Comparison of ENCODE assay signal across 8 cellular contexts in the genomic region with DNA sequence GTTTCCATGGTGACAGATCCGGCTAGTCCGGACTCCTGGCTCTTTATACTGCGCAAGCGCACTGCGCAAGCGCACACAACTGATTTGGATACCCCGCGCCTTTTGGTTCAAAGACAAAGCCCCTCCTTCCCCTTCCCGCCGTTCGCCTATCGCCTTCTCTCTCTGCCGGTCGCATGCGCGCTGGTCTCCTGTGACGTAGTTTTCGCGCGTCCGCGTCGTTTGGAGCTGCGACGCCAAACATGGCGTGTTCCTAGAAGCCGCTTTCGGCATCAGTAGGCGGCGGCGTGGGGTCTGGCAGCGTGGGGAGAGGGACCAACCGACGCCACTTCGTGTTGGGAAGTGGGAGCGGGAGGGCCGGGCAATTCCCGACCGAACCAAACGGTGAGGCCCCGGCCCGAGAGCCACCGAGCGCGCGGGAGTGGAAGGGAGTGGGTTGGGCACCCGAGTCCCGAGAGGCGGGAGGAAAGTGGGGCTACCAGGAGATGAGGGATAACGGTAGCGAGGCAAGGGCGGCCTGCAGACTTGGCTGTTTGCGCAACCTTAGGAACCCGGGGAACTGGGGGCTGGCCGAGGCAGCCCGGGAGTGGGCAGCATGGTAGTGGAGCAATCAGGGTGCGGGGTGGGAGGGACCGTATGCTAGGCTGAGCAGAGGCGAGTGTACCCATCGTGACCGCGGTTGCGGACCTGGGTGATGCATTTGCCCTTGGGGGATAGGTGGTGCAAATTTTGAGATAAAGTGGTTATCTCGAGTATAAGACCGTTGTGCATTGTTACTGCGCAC. TPM values are rescaled to one million over a fixed set of nuclear protein-coding genes. Genes with fewer than 3 reads are reported as not detected.
DNase-seq lines count a peak whose midpoint lies in the region; TF ChIP-seq lines count a peak whose summit lies in the region.

TSS of gene IPO11 (plus strand) at position 215 of the 781 bp plus-strand sequence. CDS start 24,517 bp downstream, outside the sequence.

- no peaks in the 10 kb centered on the region for H3K9me3 ChIP-seq in neuron (ENCODE audit: low read length)
- no peaks in the 10 kb centered on the region for H3K9me3 ChIP-seq in subcutaneous abdominal adipose tissue (ENCODE audit: control insufficient read depth in 5 of 5, low read length in 5 of 5)

- H2AFZ ChIP-seq in neuron (ENCODE audit: low read depth, low read length) = peak within 1 kb of the TSS; percentile 33

- peak within 1 kb of the TSS; percentile 37 for H3K27ac ChIP-seq in subcutaneous abdominal adipose tissue (ENCODE audit: low read depth, low read length)

- no peak for TF ChIP-seq CTCF in HFF-Myc (IDR thresholded peaks at IDR 0.05; ENCODE audit: low read depth, low read length, missing control alignments)

- CTCF ChIA-PET in activated naive CD4-positive, alpha-beta T cell treated with anti-CD3 and anti-CD28 coated beads for 36 hours (lab: Charles Lee) = interaction anchor here (1.3 to 1.7 kb wide), 3 partner anchors 9 to 188 kb away, joined by 3 to 6 read pairs (median 5); partner anchors contain the start of gene DIMT1

- peaks cover 16% of the 10 kb centered on the region for H3K4me1 ChIP-seq in neuron (ENCODE audit: insufficient read depth, low read length)
- peaks cover 0 to 19% (median 18%) of the 10 kb centered on the region in 5 donors for H3K4me1 ChIP-seq in subcutaneous abdominal adipose tissue (ENCODE audit: control insufficient read depth in 5 of 5, insufficient read depth in 5 of 5, low read length in 5 of 5)

- no peaks in the 10 kb centered on the region for H3K9me3 Mint-ChIP-seq in activated naive CD4-positive, alpha-beta T cell treated with anti-CD3 and anti-CD28 coated beads for 36 hours

- peaks cover 26% of the 10 kb centered on the region for H3K4me1 Mint-ChIP-seq in activated naive CD4-positive, alpha-beta T cell treated with anti-CD3 and anti-CD28 coated beads for 36 hours (ENCODE audit: low read depth)

- intact Hi-C loops in activated naive CD4-positive, alpha-beta T cell treated with anti-CD3 and anti-CD28 coated beads for 36 hours (cut with micrococcal nuclease) = loop anchor here (1.0 kb wide), 4 partner anchors 8 to 1080 kb away; partner anchors contain the start of genes KIF2A and ZSWIM6

- H3K36me3 ChIP-seq in neuron (ENCODE audit: insufficient read depth, low read length) (no peaks in the 10 kb centered on the region), subcutaneous abdominal adipose tissue (ENCODE audit: control insufficient read depth in 5 of 5, insufficient read depth in 5 of 5, low read length in 5 of 5) (no peaks in the 10 kb centered on the region)

- no peaks in the 10 kb centered on the region for H3K27me3 ChIP-seq in neuron (ENCODE audit: insufficient read depth, low read length)
- no peaks in the 10 kb centered on the region for H3K27me3 ChIP-seq in subcutaneous abdominal adipose tissue (ENCODE audit: control insufficient read depth in 5 of 5, insufficient read depth in 4 of 5, low read length in 5 of 5)

- H3K27ac Mint-ChIP-seq in activated naive CD4-positive, alpha-beta T cell treated with anti-CD3 and anti-CD28 coated beads for 36 hours = peak within 1 kb of the TSS; percentile 86

- no peaks in the 10 kb centered on the region for H3K27me3 Mint-ChIP-seq in activated naive CD4-positive, alpha-beta T cell treated with anti-CD3 and anti-CD28 coated beads for 36 hours (ENCODE audit: low read depth)

- DNase-seq in GM03348 (ENCODE audit: low spot score) = peak; percentile 96
- DNase-seq in HFF-Myc (ENCODE audit: extremely low read depth, low read depth) = peak; percentile 98
- DNase-seq in NAMALWA (ENCODE audit: low spot score) = peak; percentile 100
- DNase-seq in SK-N-DZ (ENCODE audit: low spot score) = peak; percentile 100
- peak; percentile 99 for DNase-seq in activated naive CD4-positive, alpha-beta T cell treated with anti-CD3 and anti-CD28 coated beads for 36 hours
- DNase-seq in foreskin melanocyte = peak; percentile 96

- peak within 1 kb of the TSS; percentile 48 to 93 (median 85) for H3K9ac ChIP-seq in subcutaneous abdominal adipose tissue (ENCODE audit: low read length in 5 of 5)

- peak within 1 kb of the TSS; percentile 88 for H3K4me3 Mint-ChIP-seq in activated naive CD4-positive, alpha-beta T cell treated with anti-CD3 and anti-CD28 coated beads for 36 hours

- H3K4me3 ChIP-seq in HFF-Myc (replicated peaks; ENCODE audit: low read depth, low read length) = peak within 1 kb of the TSS; percentile 94
- H3K4me3 ChIP-seq in neuron (ENCODE audit: low read length) = peak within 1 kb of the TSS; percentile 63
- peak within 1 kb of the TSS; percentile 90 to 99 (median 96) for H3K4me3 ChIP-seq in subcutaneous abdominal adipose tissue (ENCODE audit: low read depth in 1 of 5, low read length in 5 of 5)

- peaks cover 5% of the 10 kb centered on the region for H3K36me3 Mint-ChIP-seq in activated naive CD4-positive, alpha-beta T cell treated with anti-CD3 and anti-CD28 coated beads for 36 hours (ENCODE audit: low read depth)

RNA-seq across cellular contexts. Expression of gene IPO11, which starts in this region (rescaled TPM):
- polyA plus RNA-seq in SK-N-DZ (2014; cell fraction: cytosol; rRNA removed) = 23.4 and 25.6 TPM in 2 replicates
- polyA plus RNA-seq in SK-N-DZ (2014; cell fraction: nucleus; rRNA removed) = 15.3 and 17.3 TPM in 2 replicates
- total RNA-seq in activated naive CD4-positive, alpha-beta T cell treated with anti-CD3 and anti-CD28 coated beads for 36 hours = 10 to 100 TPM; 54.8 to 57.2 TPM

Comparison
In these comparisons a context has a peak if more than half of its experiments do, and no peak if none do; other contexts are left out.
1. Peak in every context shown above with its lines: DNase-seq, H3K4me3 ChIP-seq and H3K27ac ChIP-seq.